ENCODE assay signal across 17 cellular contexts in the genomic region with DNA sequence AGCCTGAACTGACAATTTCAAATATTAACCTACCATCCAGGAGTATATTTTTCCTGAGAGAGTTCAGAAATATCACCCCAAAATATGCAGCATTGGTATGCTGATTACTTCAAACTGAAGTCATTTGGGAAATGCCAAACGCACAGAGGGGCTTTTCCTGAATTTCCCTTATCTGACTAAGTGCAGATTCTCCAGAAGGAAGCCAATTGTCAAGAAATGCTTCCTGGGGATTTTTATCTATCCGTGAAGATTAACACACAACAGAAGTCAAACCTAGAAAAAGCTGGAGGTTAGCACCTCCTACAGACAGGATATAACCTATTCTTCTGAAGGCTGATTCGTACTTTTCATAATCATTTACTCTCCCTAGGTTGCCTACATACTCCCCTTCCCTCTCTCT.
DNase-seq lines count a peak whose midpoint lies in the region; FAIRE-seq and TF ChIP-seq lines count a peak whose summit lies in the region.
"Had no signal": no experiment of that assay in that cellular context is flagged by ENCODE, and none has a peak within 500 bp of the region (broad histone marks: within the 10 kb centered on the region; RNA-seq: fewer than 3 reads in every experiment).

No MANE protein-coding gene starts in this region.

- 0 out of 4 replicates have a peak overlapping the region, but pooled peaks of 1 of the 2 experiments have one; percentile 60 for H3K4me2 ChIP-seq in H1 (ENCODE audit: insufficient read depth in 1 of 2, low read depth in 2 of 2, low read length in 2 of 2)
- peak overlapping the region; percentile 8 for H3K4me2 ChIP-seq in smooth muscle cell
- H3K4me2 ChIP-seq: BLaER1 treated with 17β-estradiol and CSF1 and Interleukin-3, amounts not matched to agents 10 nM and 100 nM had no signal

- H3K79me2 ChIP-seq in H1 (ENCODE audit: control insufficient read depth in 1 of 2, insufficient read depth in 2 of 2, low read length in 2 of 2) (no peaks in the 10 kb centered on the region), smooth muscle cell (ENCODE audit: low read depth) (no peaks in the 10 kb centered on the region)

- H2BK120ac ChIP-seq in H1 (replicated peaks; ENCODE audit: low read depth, low read length), result peak overlapping the region; percentile 47

- POLR2A ChIA-PET in H1 (lab: Charles Lee; ENCODE audit: partially characterized antibody), result interaction anchor here (0.8 to 5.7 kb wide), 6 partner anchors 9 to 332 kb away, joined by 3 to 26 read pairs (median 4); partner anchors contain the start of gene TRIM24
- POLR2A ChIA-PET in activated CD4-positive, alpha-beta memory T cell treated with anti-CD3 and anti-CD28 coated beads, Interleukin-2, amount 10 ng/mL, durations not matched to agents 7 days and 5 days (lab: Charles Lee), result interaction anchor here (1.1 kb wide), 1 partner anchor 571 kb away, joined by 3 read pairs; no protein-coding TSS in a partner anchor

- H3F3A ChIP-seq in smooth muscle cell (ENCODE audit: low read depth), result peaks cover 18% of the 10 kb centered on the region

- no peak overlapping the region for H4K8ac ChIP-seq in H1 (ENCODE audit: extremely low read depth, insufficient read depth, low read length)

- no peaks in the 10 kb centered on the region for H3K36me3 Mint-ChIP-seq in activated CD4-positive, alpha-beta memory T cell treated with anti-CD3 and anti-CD28 coated beads, Interleukin-2, amount 10 ng/mL, durations not matched to agents 7 days and 5 days (ENCODE audit: low read depth)
- peaks cover 8% of the 10 kb centered on the region for H3K36me3 Mint-ChIP-seq in activated CD4-positive, alpha-beta T cell treated with anti-CD3 and anti-CD28 coated beads, Interleukin-2, amount 10 ng/mL, durations not matched to agents 24 days and 14 days (ENCODE audit: low read depth)

- no peak overlapping the region for H3K23ac ChIP-seq in H1 (ENCODE audit: insufficient read length)

- no peaks in the 10 kb centered on the region for H3K79me1 ChIP-seq in H1 (ENCODE audit: low read depth, low read length)

- H2AK5ac ChIP-seq in H1 (ENCODE audit: low read depth, low read length), result no peak overlapping the region

- peaks cover 7% of the 10 kb centered on the region for H3K9me3 Mint-ChIP-seq in activated CD4-positive, alpha-beta memory T cell treated with anti-CD3 and anti-CD28 coated beads, Interleukin-2, amount 10 ng/mL, durations not matched to agents 7 days and 5 days
- H3K9me3 Mint-ChIP-seq in activated CD4-positive, alpha-beta T cell treated with anti-CD3 and anti-CD28 coated beads, Interleukin-2, amount 10 ng/mL, durations not matched to agents 24 days and 14 days, result peaks cover 11% of the 10 kb centered on the region

- TF ChIP-seq RAD21 in H1 (IDR thresholded peaks at IDR 0.05 in 1 of 2, conservative IDR thresholded peaks at IDR 0.05 in 1 of 2; ENCODE audit: low read depth in 2 of 2, low read length in 2 of 2), result peak; percentile 19 to 30; a peak in 2 of 4 replicates

- TF ChIP-seq EP300 in H1 (IDR thresholded peaks at IDR 0.05; ENCODE audit: borderline replicate concordance in 1 of 2, low read depth in 2 of 2, low read length in 2 of 2), result no peak

- H3K36me3 ChIP-seq in HUES64 (ENCODE audit: insufficient read depth, low read length), result peaks cover 19% of the 10 kb centered on the region
- H3K36me3 ChIP-seq in H1 (ENCODE audit: control insufficient read depth in 2 of 4, insufficient read depth in 4 of 4, low read length in 3 of 4), result peaks cover 0 to 19% (median 4%) of the 10 kb centered on the region in 4 experiments; a peak in 3 of 8 replicates
- H3K36me3 ChIP-seq in smooth muscle cell (ENCODE audit: low read depth), result no peaks in the 10 kb centered on the region

- H3K56ac ChIP-seq in H1 (replicated peaks; ENCODE audit: insufficient read length, low read depth, low read length), result no peak overlapping the region

- TF ChIP-seq CTCF in H1 (IDR thresholded peaks at IDR 0.05; ENCODE audit: control extremely low read depth in 1 of 3, insufficient read depth in 1 of 3, low read depth in 1 of 3, low read length in 3 of 3) (peak in 1 of 3 experiments; percentile 22; a peak in 1 of 4 replicates), smooth muscle cell (IDR thresholded peaks at IDR 0.05; ENCODE audit: borderline replicate concordance, insufficient read depth, poor library complexity, severe bottlenecking) (no peak)

- WGBS in HUES64, result 31% methylated on average over 3 of the region's 3 CpGs
- 23% methylated on average over 3 of the region's 3 CpGs; no CpG with 5 or more reads in 1 of the 2 experiments for WGBS in H1 (ENCODE audit: extremely low coverage in 1 of 2, insufficient coverage in 1 of 2, insufficient read length in 1 of 2, insufficient replicate concordance in 2 of 2, low coverage in 1 of 2, low lambda C conversion rate in 2 of 2, missing lambda C conversion rate in 1 of 2), 2 experiments
- WGBS in smooth muscle cell (ENCODE audit: low lambda C conversion rate), result 21% methylated on average over 3 of the region's 3 CpGs

- intact Hi-C loops in activated CD4-positive, alpha-beta T cell treated with anti-CD3 and anti-CD28 coated beads, Interleukin-2, amount 10 ng/mL, durations not matched to agents 24 days and 14 days (cut with micrococcal nuclease), result loop anchor here (10.0 kb wide), 1 partner anchor 272 kb away; no protein-coding TSS in a partner anchor

- H3K27me3 ChIP-seq in HUES64 (ENCODE audit: insufficient read depth, low read length) (no peaks in the 10 kb centered on the region), H1 (replicated peaks in 1 of 4; ENCODE audit: control insufficient read depth in 3 of 4, extremely low read depth in 1 of 4, insufficient read depth in 3 of 4, low read length in 3 of 4) (no peaks in the 10 kb centered on the region), smooth muscle cell (ENCODE audit: low read depth) (no peaks in the 10 kb centered on the region)
- H3K27me3 ChIP-seq: BLaER1 treated with 17β-estradiol and CSF1 and Interleukin-3, amounts not matched to agents 10 nM and 100 nM had no signal

- H4K91ac ChIP-seq in H1 (replicated peaks; ENCODE audit: insufficient read length, low read length), result peak overlapping the region; percentile 94

- H3K18ac ChIP-seq in H1 (ENCODE audit: extremely low read depth, low read length), result peak overlapping the region; percentile 19; the same call in 1 of the 2 replicates

- H3K27me3 Mint-ChIP-seq in activated CD4-positive, alpha-beta memory T cell treated with anti-CD3 and anti-CD28 coated beads, Interleukin-2, amount 10 ng/mL, durations not matched to agents 7 days and 5 days, result peaks cover 25% of the 10 kb centered on the region
- H3K27me3 Mint-ChIP-seq in activated CD4-positive, alpha-beta T cell treated with anti-CD3 and anti-CD28 coated beads, Interleukin-2, amount 10 ng/mL, durations not matched to agents 24 days and 14 days, result peaks cover 18% of the 10 kb centered on the region

- no peak overlapping the region for H2BK15ac ChIP-seq in H1 (ENCODE audit: low read length)

- H4K5ac ChIP-seq in H1 (ENCODE audit: insufficient read length, low read depth, low read length), result peak overlapping the region; percentile 59

- H3K4me1 Mint-ChIP-seq in activated CD4-positive, alpha-beta memory T cell treated with anti-CD3 and anti-CD28 coated beads, Interleukin-2, amount 10 ng/mL, durations not matched to agents 7 days and 5 days, result peaks cover 9% of the 10 kb centered on the region
- peaks cover 24% of the 10 kb centered on the region for H3K4me1 Mint-ChIP-seq in activated CD4-positive, alpha-beta T cell treated with anti-CD3 and anti-CD28 coated beads, Interleukin-2, amount 10 ng/mL, durations not matched to agents 24 days and 14 days

- FAIRE-seq in H1 (lab: Jason Lieb, UNC), result peak; percentile 13
- FAIRE-seq: GM12878, HTR-8/SVneo had no signal

- peaks cover 26% of the 10 kb centered on the region for H3K9me3 ChIP-seq in HUES64 (ENCODE audit: insufficient read depth, low read depth, low read length)
- peaks cover 9 to 24% of the 10 kb centered on the region in 2 experiments for H3K9me3 ChIP-seq in H1 (ENCODE audit: insufficient read depth in 2 of 2, low read depth in 1 of 2, low read length in 1 of 2)
- H3K9me3 ChIP-seq in smooth muscle cell (replicated peaks; ENCODE audit: low read depth), result peaks cover 2% of the 10 kb centered on the region

- no peak overlapping the region for H3K27ac Mint-ChIP-seq in activated CD4-positive, alpha-beta memory T cell treated with anti-CD3 and anti-CD28 coated beads, Interleukin-2, amount 10 ng/mL, durations not matched to agents 7 days and 5 days
- no peak overlapping the region for H3K27ac Mint-ChIP-seq in activated CD4-positive, alpha-beta T cell treated with anti-CD3 and anti-CD28 coated beads, Interleukin-2, amount 10 ng/mL, durations not matched to agents 24 days and 14 days

- no peaks in the 10 kb centered on the region for H3K23me2 ChIP-seq in H1 (ENCODE audit: low read depth, low read length)

- peak overlapping the region; percentile 74 for H3K9ac ChIP-seq in HUES64 (ENCODE audit: low read depth, low read length)
- no peak overlapping the region for H3K9ac ChIP-seq in H1 (replicated peaks in 1 of 4; ENCODE audit: extremely low read depth in 1 of 4, low read depth in 3 of 4, low read length in 3 of 4)
- H3K9ac ChIP-seq in smooth muscle cell (ENCODE audit: low read depth), result no peak overlapping the region
- H3K9ac ChIP-seq: BLaER1 treated with 17β-estradiol and CSF1 and Interleukin-3, amounts not matched to agents 10 nM and 100 nM had no signal

- peak overlapping the region; percentile 98; the same call in 1 of the 2 replicates for H2BK5ac ChIP-seq in H1 (ENCODE audit: low read depth, low read length)

- H3K4ac ChIP-seq in H1 (replicated peaks; ENCODE audit: insufficient read length, low read depth, low read length), result no peak overlapping the region

- H2BK12ac ChIP-seq in H1 (ENCODE audit: low read depth, low read length), result no peak overlapping the region

- H3K4me3 ChIP-seq in HUES64 (ENCODE audit: low read length), result no peak overlapping the region
- H3K4me3 ChIP-seq in H1 (ENCODE audit: extremely low read depth in 1 of 4, insufficient read depth in 2 of 4, low read depth in 3 of 4, low read length in 4 of 4), result no peak overlapping the region
- no peak overlapping the region for H3K4me3 ChIP-seq in smooth muscle cell
- H3K4me3 ChIP-seq: BLaER1 treated with 17β-estradiol and CSF1 and Interleukin-3, amounts not matched to agents 10 nM and 100 nM; GM12878 had no signal

- no peak for TF ChIP-seq POLR2A in H1 (IDR thresholded peaks at IDR 0.05; ENCODE audit: control extremely low read depth in 1 of 2, low read depth in 2 of 2, low read length in 2 of 2)

- H2AFZ ChIP-seq in H1 (ENCODE audit: low read length) (no peak overlapping the region), smooth muscle cell (ENCODE audit: low read depth) (no peak overlapping the region)

- CTCF ChIA-PET in H1 (lab: Charles Lee; ENCODE audit: partially characterized antibody), result interaction anchor here (0.8 to 1.6 kb wide), 3 partner anchors 42 to 289 kb away, joined by 3 to 5 read pairs (median 3); no protein-coding TSS in a partner anchor
- CTCF ChIA-PET in activated CD4-positive, alpha-beta memory T cell treated with anti-CD3 and anti-CD28 coated beads, Interleukin-2, amount 10 ng/mL, durations not matched to agents 7 days and 5 days (lab: Charles Lee), result no interaction called here

- H3K14ac ChIP-seq in H1 (ENCODE audit: insufficient read length), result no peak overlapping the region

- H3K4me1 ChIP-seq in HUES64 (ENCODE audit: insufficient read depth, low read length), result peaks cover 50% of the 10 kb centered on the region
- peaks cover 9 to 25% (median 22%) of the 10 kb centered on the region in 4 experiments; a peak in 6 of 7 replicates for H3K4me1 ChIP-seq in H1 (replicated peaks in 1 of 4; ENCODE audit: control insufficient read depth in 3 of 4, insufficient read depth in 4 of 4, low read length in 3 of 4)
- peaks cover 56% of the 10 kb centered on the region for H3K4me1 ChIP-seq in smooth muscle cell (ENCODE audit: low read depth)

- H4K20me1 ChIP-seq in H1 (replicated peaks in 1 of 2; ENCODE audit: control insufficient read depth in 1 of 2, insufficient read depth in 2 of 2, low read length in 2 of 2), result no peaks in the 10 kb centered on the region
- H4K20me1 ChIP-seq in smooth muscle cell (ENCODE audit: low read depth), result no peaks in the 10 kb centered on the region
- H4K20me1 ChIP-seq: BLaER1 treated with 17β-estradiol and CSF1 and Interleukin-3, amounts not matched to agents 10 nM and 100 nM had no signal

- DNase-seq in H1 (ENCODE audit: low read depth in 1 of 2, low spot score in 2 of 2) (no peak), kidney tubule cell (ENCODE audit: low spot score) (peak; percentile 56), smooth muscle cell (lab: John Stamatoyannopoulos, UW; ENCODE audit: unreplicated experiment) (no peak), MV-4-11 (lab: John Stamatoyannopoulos, UW) (no peak), NCI-H146 (lab: John Stamatoyannopoulos, UW) (no peak)
- DNase-seq in activated CD4-positive, alpha-beta memory T cell treated with anti-CD3 and anti-CD28 coated beads, Interleukin-2, amount 10 ng/mL, durations not matched to agents 7 days and 5 days, result no peak
- DNase-seq in activated CD4-positive, alpha-beta T cell treated with anti-CD3 and anti-CD28 coated beads, Interleukin-2, amount 10 ng/mL, durations not matched to agents 24 days and 14 days, result no peak
- DNase-seq: KBM-7, NCI-H1092 treated with DMSO at 0.1 percent for 48 hours, NCI-H1694 treated with DMSO at 0.1 percent for 48 hours, NCI-H446, NCI-H748 treated with DMSO at 0.1 percent for 48 hours, PC-3 had no signal

- H3K27ac ChIP-seq in HUES64 (ENCODE audit: low read depth, low read length) (peak overlapping the region; percentile 98), H1 (ENCODE audit: low read depth, low read length) (peak overlapping the region; percentile 31; the same call in 1 of the 2 replicates), smooth muscle cell (ENCODE audit: low read depth) (no peak overlapping the region)
- H3K27ac ChIP-seq: BLaER1 treated with 17β-estradiol and CSF1 and Interleukin-3, amounts not matched to agents 10 nM and 100 nM had no signal

- peak overlapping the region; percentile 63; the same call in 1 of the 2 replicates for H2BK20ac ChIP-seq in H1 (ENCODE audit: low read length)

- no peak overlapping the region for H3K4me3 Mint-ChIP-seq in activated CD4-positive, alpha-beta memory T cell treated with anti-CD3 and anti-CD28 coated beads, Interleukin-2, amount 10 ng/mL, durations not matched to agents 7 days and 5 days
- no peak overlapping the region for H3K4me3 Mint-ChIP-seq in activated CD4-positive, alpha-beta T cell treated with anti-CD3 and anti-CD28 coated beads, Interleukin-2, amount 10 ng/mL, durations not matched to agents 24 days and 14 days
